ENCODE assay signal across 8 cellular contexts in genomic region chr6:18262812-18263560, GRCh38. TPM values are rescaled to one million over a fixed set of nuclear protein-coding genes. Genes with fewer than 3 reads are reported as not detected.
DNase-seq lines count a peak whose midpoint lies in the region; ATAC-seq and TF ChIP-seq lines count a peak whose summit lies in the region.

No MANE protein-coding gene starts in this region.

- TF ChIP-seq CTCF in HCT116 (IDR thresholded peaks at IDR 0.05 in 2 of 3, conservative IDR thresholded peaks at IDR 0.05 in 1 of 3; ENCODE audit: borderline replicate concordance in 1 of 3, insufficient read depth in 1 of 3, low read depth in 2 of 3, low read length in 2 of 3) (no peak), smooth muscle cell (IDR thresholded peaks at IDR 0.05; ENCODE audit: borderline replicate concordance, insufficient read depth, poor library complexity, severe bottlenecking) (no peak)

- WGBS in smooth muscle cell (ENCODE audit: low lambda C conversion rate): 5% methylated on average over 18 of the region's 18 CpGs

- H3K4me1 ChIP-seq in HCT116 (ENCODE audit: control insufficient read depth in 1 of 2, insufficient read depth in 2 of 2, low read length in 2 of 2) (peaks cover 21 to 47% of the 10 kb centered on the region in 2 experiments), smooth muscle cell (ENCODE audit: low read depth) (peaks cover 16% of the 10 kb centered on the region)

- CTCF ChIA-PET in HCT116 (lab: Charles Lee): no interaction called here

- ATAC-seq in HCT116: no peak
- peak; percentile 61 to 64 for ATAC-seq in activated T-cell treated with anti-CD3 and anti-CD28 coated beads, Interleukin-2, amount 50 U/mL, for 72 hours (replicated peaks in 1 of 2)

- H2AFZ ChIP-seq in HCT116 (ENCODE audit: low read depth, low read length, poor library complexity, severe bottlenecking): no peak overlapping the region
- H2AFZ ChIP-seq in smooth muscle cell (ENCODE audit: low read depth): peak overlapping the region; percentile 58

- POLR2A ChIA-PET in HCT116 (lab: Charles Lee): no interaction called here

- H3K4me3 Mint-ChIP-seq in activated T-cell treated with anti-CD3 and anti-CD28 coated beads, Interleukin-2, amount 50 U/mL, for 72 hours: peak overlapping the region; percentile 98 to 99

- no peak for TF ChIP-seq RAD21 in HCT116 (IDR thresholded peaks at IDR 0.05; ENCODE audit: low read depth)

- RAD21 ChIA-PET in HCT116 (lab: Charles Lee; ENCODE audit: low non-redundant PET in 1 of 2, low total read pairs in 2 of 2, uncharacterized antibody in 2 of 2, unreplicated experiment in 2 of 2): no interaction called here

- DNase-seq in NCI-H1417 (lab: John Stamatoyannopoulos, UW) (peak; percentile 7 to 67 (median 42)), NCI-H1417 treated with DMSO at 0.1 percent for 48 hours (lab: John Stamatoyannopoulos, UW) (no peak), HCT116 (ENCODE audit: low read depth, low spot score) (no peak), NAMALWA (ENCODE audit: low spot score) (peak; percentile 69), hepatic stellate cell (ENCODE audit: low spot score) (peak; percentile 16), smooth muscle cell (lab: John Stamatoyannopoulos, UW; ENCODE audit: unreplicated experiment) (no peak), AG08395 (ENCODE audit: low spot score) (no peak)
- DNase-seq in activated T-cell treated with anti-CD3 and anti-CD28 coated beads, Interleukin-2, amount 50 U/mL, for 72 hours: peak; percentile 56 to 59

- peak overlapping the region; percentile 99 for H3K27ac Mint-ChIP-seq in activated T-cell treated with anti-CD3 and anti-CD28 coated beads, Interleukin-2, amount 50 U/mL, for 72 hours

- H3K9me3 Mint-ChIP-seq in activated T-cell treated with anti-CD3 and anti-CD28 coated beads, Interleukin-2, amount 50 U/mL, for 72 hours: peaks cover 1 to 2% of the 10 kb centered on the region in 2 donors

- peaks cover 8% of the 10 kb centered on the region for H3F3A ChIP-seq in smooth muscle cell (ENCODE audit: low read depth)

- H3K79me2 ChIP-seq in HCT116 (ENCODE audit: insufficient read depth, low read length) (peaks cover 61% of the 10 kb centered on the region), smooth muscle cell (ENCODE audit: low read depth) (peaks cover 59% of the 10 kb centered on the region)

- H3K9me2 ChIP-seq in HCT116 (ENCODE audit: insufficient read depth): no peaks in the 10 kb centered on the region

- H4K20me1 ChIP-seq in HCT116 (ENCODE audit: insufficient read depth) (peaks cover 19% of the 10 kb centered on the region; the same call in 1 of the 2 replicates), smooth muscle cell (ENCODE audit: low read depth) (peaks cover 43% of the 10 kb centered on the region)

- TF ChIP-seq POLR2A in HCT116 (IDR thresholded peaks at IDR 0.05; ENCODE audit: borderline replicate concordance, extremely low read depth, insufficient read depth, insufficient read length): no peak

- BruUV-seq in HCT116 (replicated peaks; lab: Mats Ljungman, UMichigan): TSS peak; percentile 76

- H3K27ac ChIP-seq in HCT116 (ENCODE audit: low read depth, low read length): peak overlapping the region; percentile 85
- H3K27ac ChIP-seq in smooth muscle cell (ENCODE audit: low read depth): peak overlapping the region; percentile 1

- H3K4me3 ChIP-seq in HCT116 (replicated peaks in 1 of 2; ENCODE audit: low read depth in 1 of 2, low read length in 2 of 2): peak overlapping the region; percentile 79 to 91
- H3K4me3 ChIP-seq in smooth muscle cell: peak overlapping the region; percentile 88

- H3K36me3 ChIP-seq in HCT116 (ENCODE audit: control insufficient read depth in 1 of 2, insufficient read depth in 2 of 2, low read length in 2 of 2): peaks cover 4 to 21% of the 10 kb centered on the region in 2 experiments; a peak in 3 of 4 replicates
- H3K36me3 ChIP-seq in smooth muscle cell (ENCODE audit: low read depth): no peaks in the 10 kb centered on the region

- intact Hi-C loops in HCT116 (cut with micrococcal nuclease): no loop called here

- peaks cover 22 to 47% of the 10 kb centered on the region in 2 donors for H3K36me3 Mint-ChIP-seq in activated T-cell treated with anti-CD3 and anti-CD28 coated beads, Interleukin-2, amount 50 U/mL, for 72 hours (ENCODE audit: insufficient read depth in 2 of 2)

- H3K9me3 ChIP-seq in HCT116 (ENCODE audit: control insufficient read depth in 1 of 2, insufficient read depth in 1 of 2, low read depth in 1 of 2, low read length in 2 of 2) (no peaks in the 10 kb centered on the region), smooth muscle cell (replicated peaks; ENCODE audit: low read depth) (no peaks in the 10 kb centered on the region)

- H3K27me3 ChIP-seq in HCT116 (ENCODE audit: insufficient read depth, low read length) (no peaks in the 10 kb centered on the region), smooth muscle cell (ENCODE audit: low read depth) (no peaks in the 10 kb centered on the region)

- H3K9ac ChIP-seq in HCT116 (ENCODE audit: low read length): peak overlapping the region; percentile 99
- peak overlapping the region; percentile 93 for H3K9ac ChIP-seq in smooth muscle cell (ENCODE audit: low read depth)

- peaks cover 60% of the 10 kb centered on the region for H3K4me1 Mint-ChIP-seq in activated T-cell treated with anti-CD3 and anti-CD28 coated beads, Interleukin-2, amount 50 U/mL, for 72 hours (ENCODE audit: low read depth)

- H3K27me3 Mint-ChIP-seq in activated T-cell treated with anti-CD3 and anti-CD28 coated beads, Interleukin-2, amount 50 U/mL, for 72 hours (ENCODE audit: low read depth): no peaks in the 10 kb centered on the region

- H3K4me2 ChIP-seq in HCT116 (ENCODE audit: low read length) (peak overlapping the region; percentile 81), smooth muscle cell (peak overlapping the region; percentile 90)

TF ChIP-seq in HCT116, 20 proteins besides CTCF, POLR2A, EP300 and RAD21:
- TF ChIP-seq POLR2AphosphoS5 (IDR thresholded peaks at IDR 0.05; ENCODE audit: low read depth, low read length) (0 out of 2 replicates have a peak, but pooled peaks have one; percentile 10), JUND (IDR thresholded peaks at IDR 0.05) (no peak)

RNA-seq across cellular contexts. Expression of gene DEK, which starts 1.3 kb away (rescaled TPM):
- total RNA-seq in HCT116 (2021; ENCODE audit: unreplicated experiment): 108 TPM
- polyA plus RNA-seq in HCT116 (2012): 23.7 and 37.0 TPM in 2 replicates
- 100 to 1,000 TPM; 175 to 204 TPM for total RNA-seq in activated T-cell treated with anti-CD3 and anti-CD28 coated beads, Interleukin-2, amount 50 U/mL, for 72 hours
- total RNA-seq in smooth muscle cell: 50.7 and 56.5 TPM in 2 replicates
- 33.5 and 33.7 TPM in 2 replicates for polyA plus RNA-seq in smooth muscle cell

Comparison
In these comparisons a context has a peak if more than half of its experiments do, and no peak if none do; other contexts are left out.
1. DNase-seq: peak in NCI-H1417 (3 of 3), NAMALWA (single experiment), activated T-cell treated with anti-CD3 and anti-CD28 coated beads, Interleukin-2, amount 50 U/mL, for 72 hours (2 of 2) and hepatic stellate cell (single experiment); none in NCI-H1417 treated with DMSO at 0.1 percent for 48 hours (single experiment), HCT116 (single experiment), smooth muscle cell (single experiment) and AG08395 (single experiment).